ENCODE assay signal across 35 cellular contexts in the genomic region with DNA sequence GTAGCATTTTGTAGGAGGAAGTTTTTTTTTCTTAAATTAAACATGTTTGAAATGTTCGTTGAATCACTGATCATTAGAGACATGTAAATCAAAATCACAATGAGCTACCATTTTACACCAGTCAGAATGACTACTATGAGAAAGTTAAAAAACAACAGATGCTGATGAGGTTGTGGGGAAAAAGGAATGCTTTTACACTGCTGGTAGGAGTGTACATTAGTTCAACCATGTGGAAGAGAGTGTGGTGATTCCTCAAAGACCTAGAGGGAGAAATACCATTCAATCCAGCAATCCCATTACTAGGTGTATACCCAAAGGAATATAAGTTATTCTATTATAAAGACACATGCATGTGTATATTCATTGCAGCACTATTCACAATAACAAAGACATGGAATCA.
A peak's percentile ranks its signal among the peaks of the same experiment; 100 is the strongest.
DNase-seq lines count a peak whose midpoint lies in the region; ATAC-seq, FAIRE-seq and TF ChIP-seq lines count a peak whose summit lies in the region.
"Had no signal": no experiment of that assay in that cellular context is flagged by ENCODE, and none has a peak within 500 bp of the region (broad histone marks: within the 10 kb centered on the region; RNA-seq: fewer than 3 reads in every experiment).

No MANE protein-coding gene starts in this region.

- H3K27ac ChIP-seq in right lobe of liver, result peak overlapping the region in 2 of 3 donors; percentile 30 to 57
- no peak overlapping the region for H3K27ac ChIP-seq in HepG2 (ENCODE audit: extremely low read length, insufficient read depth, low read length)
- H3K27ac ChIP-seq in parathyroid adenoma, result peak overlapping the region; percentile 47
- H3K27ac ChIP-seq in upper lobe of left lung, result peak overlapping the region in 3 of 4 donors; percentile 48 to 75 (median 67)
- peak overlapping the region in 2 of 4 donors; percentile 34 to 42 for H3K27ac ChIP-seq in gastrocnemius medialis
- H3K27ac ChIP-seq: 22Rv1, A549, BLaER1, C4-2B had no signal

- H3K9ac ChIP-seq in HepG2 (ENCODE audit: insufficient read depth, low read depth, low read length), result no peak overlapping the region
- no peak overlapping the region for H3K9ac ChIP-seq in parathyroid adenoma
- H3K9ac ChIP-seq: BLaER1; BLaER1 treated with 17β-estradiol and CSF1 and Interleukin-3, amounts not matched to agents 10 nM and 100 nM had no signal

- TF ChIP-seq CTCF in right lobe of liver (IDR thresholded peaks at IDR 0.05), result no peak
- no peak for TF ChIP-seq CTCF in HepG2 (CRISPR knock-in tag; IDR thresholded peaks at IDR 0.05)
- TF ChIP-seq CTCF in parathyroid adenoma (IDR thresholded peaks at IDR 0.05), result no peak
- no peak for TF ChIP-seq CTCF in upper lobe of left lung (IDR thresholded peaks at IDR 0.05)
- TF ChIP-seq CTCF in gastrocnemius medialis (IDR thresholded peaks at IDR 0.05 in 4 of 5, conservative IDR thresholded peaks at IDR 0.05 in 1 of 5), result no peak

- no peak for TF ChIP-seq RAD21 in HepG2 (CRISPR knock-in tag; IDR thresholded peaks at IDR 0.05)

- no peaks in the 10 kb centered on the region for H3K36me3 ChIP-seq in right lobe of liver
- H3K36me3 ChIP-seq in HepG2 (replicated peaks in 1 of 2; ENCODE audit: control insufficient read depth in 1 of 2, insufficient read depth in 2 of 2, low read length in 2 of 2), result no peaks in the 10 kb centered on the region
- H3K36me3 ChIP-seq in parathyroid adenoma (ENCODE audit: control insufficient read depth, insufficient read depth, low read length), result no peaks in the 10 kb centered on the region
- H3K36me3 ChIP-seq in upper lobe of left lung, result no peaks in the 10 kb centered on the region
- no peaks in the 10 kb centered on the region for H3K36me3 ChIP-seq in gastrocnemius medialis
- H3K36me3 ChIP-seq: BE2C, BLaER1 had no signal

- no peaks in the 10 kb centered on the region for H3K27me3 ChIP-seq in right lobe of liver
- no peaks in the 10 kb centered on the region for H3K27me3 ChIP-seq in HepG2 (ENCODE audit: control insufficient read depth in 1 of 2, insufficient read depth in 2 of 2, low read length in 2 of 2)
- no peaks in the 10 kb centered on the region for H3K27me3 ChIP-seq in parathyroid adenoma (ENCODE audit: control insufficient read depth, insufficient read depth, low read length)
- no peaks in the 10 kb centered on the region for H3K27me3 ChIP-seq in upper lobe of left lung
- H3K27me3 ChIP-seq in gastrocnemius medialis, result no peaks in the 10 kb centered on the region
- H3K27me3 ChIP-seq: BLaER1; BLaER1 treated with 17β-estradiol and CSF1 and Interleukin-3, amounts not matched to agents 10 nM and 100 nM had no signal

- no peak overlapping the region for H2AFZ ChIP-seq in HepG2 (ENCODE audit: low read length)
- no peak overlapping the region for H2AFZ ChIP-seq in parathyroid adenoma

- no peak for DNase-seq in right lobe of liver
- no peak for DNase-seq in HepG2 (ENCODE audit: low spot score)
- peak; percentile 60 for DNase-seq in astrocyte of the hippocampus (ENCODE audit: low read depth, low spot score)
- DNase-seq in upper lobe of left lung, result no peak
- no peak for DNase-seq in gastrocnemius medialis
- DNase-seq: 8988T; ACHN; AML-193; BE2C; C1 segment of cervical spinal cord; Caco-2; Calu3; CD4-positive, alpha-beta memory T cell; CD4-positive, alpha-beta T cell; CD4-positive, CD25-positive, alpha-beta regulatory T cell; CD8-positive, alpha-beta memory T cell; CD8-positive, alpha-beta T cell; COR-L47; DMS 273 treated with DMSO at 0.1 percent for 48 hours; DMS153; DMS53; DMS79; DMS79 treated with DMSO at 0.1 percent for 48 hours; DND-41; EL had no signal

- no peaks in the 10 kb centered on the region for H3K79me2 ChIP-seq in HepG2 (ENCODE audit: insufficient read depth, low read length)
- no peaks in the 10 kb centered on the region for H3K79me2 ChIP-seq in parathyroid adenoma

- H3K4me2 ChIP-seq in HepG2 (ENCODE audit: low read depth, low read length) (no peak overlapping the region), parathyroid adenoma (ENCODE audit: low read length) (no peak overlapping the region)
- H3K4me2 ChIP-seq: A549; BLaER1; BLaER1 treated with 17β-estradiol and CSF1 and Interleukin-3, amounts not matched to agents 10 nM and 100 nM had no signal

- H4K20me1 ChIP-seq in HepG2 (ENCODE audit: insufficient read depth, low read length), result no peaks in the 10 kb centered on the region
- H4K20me1 ChIP-seq: BLaER1; BLaER1 treated with 17β-estradiol and CSF1 and Interleukin-3, amounts not matched to agents 10 nM and 100 nM had no signal

- BruUV-seq in HepG2 (replicated peaks; lab: Mats Ljungman, UMichigan), result no TSS peak

- H3K9me3 ChIP-seq in right lobe of liver (no peaks in the 10 kb centered on the region), HepG2 (ENCODE audit: low read length) (no peaks in the 10 kb centered on the region), parathyroid adenoma (ENCODE audit: control insufficient read depth, low read length) (no peaks in the 10 kb centered on the region), upper lobe of left lung (no peaks in the 10 kb centered on the region), gastrocnemius medialis (peaks cover 0 to 3% (median 0%) of the 10 kb centered on the region in 3 donors)
- H3K9me3 ChIP-seq: A549, BE2C, Caco-2 had no signal

- CTCF ChIA-PET in HepG2 (lab: Yijun Ruan, JAX; ENCODE audit: low intra/inter-chr PET ratio, low total read pairs), result no interaction called here

- POLR2A ChIA-PET in HepG2 (lab: Yijun Ruan, JAX), result no interaction called here

- H3K4me1 ChIP-seq in right lobe of liver (no peaks in the 10 kb centered on the region), HepG2 (ENCODE audit: insufficient read depth, low read length) (no peaks in the 10 kb centered on the region), parathyroid adenoma (no peaks in the 10 kb centered on the region), upper lobe of left lung (peaks cover 7 to 11% (median 10%) of the 10 kb centered on the region in 4 donors), gastrocnemius medialis (no peaks in the 10 kb centered on the region)
- H3K4me1 ChIP-seq: A549, BE2C had no signal

- TF ChIP-seq POLR2A in right lobe of liver (IDR thresholded peaks at IDR 0.05) (no peak), HepG2 (IDR thresholded peaks at IDR 0.05; ENCODE audit: insufficient read depth in 1 of 2, low read depth in 2 of 2, low read length in 2 of 2) (no peak), upper lobe of left lung (IDR thresholded peaks at IDR 0.05) (no peak), gastrocnemius medialis (IDR thresholded peaks at IDR 0.05) (no peak)

- in situ Hi-C loops in HepG2 (cut with HindIII; ENCODE audit: extremely low pct_ligation_motif_present, low pct_unique_long_range_greater_than_20kb) (no loop called here), gastrocnemius medialis (cut with MboI; ENCODE audit: low sequenced_read_pairs in 4 of 4) (no loop called here)

- FAIRE-seq in HepG2 (lab: Jason Lieb, UNC), result no peak
- FAIRE-seq: A204.1, A549, D721Med had no signal

- H3K4me3 ChIP-seq in right lobe of liver (no peak overlapping the region), HepG2 (replicated peaks in 1 of 3; ENCODE audit: insufficient read depth in 1 of 3, low read depth in 2 of 3, low read length in 3 of 3) (no peak overlapping the region), parathyroid adenoma (ENCODE audit: low read depth, low read length) (no peak overlapping the region), upper lobe of left lung (no peak overlapping the region), gastrocnemius medialis (no peak overlapping the region)
- H3K4me3 ChIP-seq: A549; BLaER1 treated with 17β-estradiol and CSF1 and Interleukin-3, amounts not matched to agents 10 nM and 100 nM had no signal

- TF ChIP-seq EP300 in HepG2 (IDR thresholded peaks at IDR 0.05; ENCODE audit: low read depth in 2 of 2, low read length in 2 of 2), result no peak
- no peak for TF ChIP-seq EP300 in HepG2 (CRISPR knock-in tag; IDR thresholded peaks at IDR 0.05; ENCODE audit: borderline replicate concordance)
- TF ChIP-seq EP300 in upper lobe of left lung (IDR thresholded peaks at IDR 0.05), result no peak

- ATAC-seq in right lobe of liver, result no peak
- ATAC-seq in HepG2, result no peak
- ATAC-seq in upper lobe of left lung (ENCODE audit: low FRiP score in 2 of 2), result no peak
- no peak for ATAC-seq in gastrocnemius medialis
- no peak for ATAC-seq in SK-N-SH treated with all-trans-retinoic acid at 6 μM for 48 hours
- ATAC-seq in GM18858 (IDR thresholded peaks at IDR 0.05; ENCODE audit: unreplicated experiment), result no peak
- ATAC-seq: A549; CD8-positive, alpha-beta T cell had no signal

- WGBS in right lobe of liver (ENCODE audit: insufficient coverage, low coverage, low lambda C conversion rate, missing lambda C conversion rate), result 67% methylated on average over 1 of the region's 1 CpG
- 0% methylated on average over 1 of the region's 1 CpG for WGBS in HepG2 (ENCODE audit: low lambda C conversion rate)
- WGBS in upper lobe of left lung, 2 donors, result 80 to 86% methylated on average over 1 of the region's 1 CpG

- intact Hi-C loops in right lobe of liver (cut with DNase I) (no loop called here), HepG2 (cut with micrococcal nuclease; ENCODE audit: unreplicated experiment) (no loop called here), gastrocnemius medialis (cut with DNase I; ENCODE audit: low total_unique reads) (no loop called here)

TF ChIP-seq in HepG2, 621 proteins besides CTCF, POLR2A, EP300 and RAD21 (continues in another document):
- TF ChIP-seq, protein P1, sequence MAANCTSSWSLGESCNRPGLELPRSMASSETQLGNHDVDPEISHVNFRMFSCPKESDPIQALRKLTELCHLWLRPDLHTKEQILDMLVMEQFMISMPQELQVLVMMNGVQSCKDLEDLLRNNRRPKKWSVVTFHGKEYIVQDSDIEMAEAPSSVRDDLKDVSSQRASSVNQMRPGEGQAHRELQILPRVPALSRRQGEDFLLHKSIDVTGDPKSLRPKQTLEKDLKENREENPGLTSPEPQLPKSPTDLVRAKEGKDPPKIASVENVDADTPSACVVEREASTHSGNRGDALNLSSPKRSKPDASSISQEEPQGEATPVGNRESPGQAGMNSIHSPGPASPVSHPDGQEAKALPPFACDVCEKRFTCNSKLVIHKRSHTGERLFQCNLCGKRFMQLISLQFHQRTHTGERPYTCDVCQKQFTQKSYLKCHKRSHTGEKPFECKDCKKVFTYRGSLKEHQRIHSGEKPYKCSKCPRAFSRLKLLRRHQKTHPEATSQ (CRISPR knock-in tag; IDR thresholded peaks at IDR 0.05; ENCODE audit: borderline replicate concordance), result no peak

TF ChIP-seq in SK-N-SH treated with all-trans-retinoic acid at 6 μM for 48 hours, 23 proteins besides CTCF, POLR2A, EP300 and RAD21 (continues in another document):
- no peak for TF ChIP-seq SNAI2 (CRISPR knock-in tag; IDR thresholded peaks at IDR 0.05)
